In genomic region chr2:240564191-240564570, GRCh38 we compare ENCODE assay signal across 9 cellular contexts. TPM values are rescaled to one million over a fixed set of nuclear protein-coding genes. Genes with fewer than 3 reads are reported as not detected.
DNase-seq lines count a peak whose midpoint lies in the region; ATAC-seq and TF ChIP-seq lines count a peak whose summit lies in the region.
"Had no signal": no experiment of that assay in that cellular context is flagged by ENCODE, and none has a peak within 500 bp of the region (broad histone marks: within the 10 kb centered on the region; RNA-seq: fewer than 3 reads in every experiment).

No MANE protein-coding gene starts in this region.

- no peak for DNase-seq in CD4-positive, alpha-beta T cell
- DNase-seq in neural progenitor cell (ENCODE audit: low spot score) (no peak), EL (no peak)

- intact Hi-C loops in CD4-positive, alpha-beta T cell (cut with DNase I, micrococcal nuclease), result loop anchor here (5.0 to 10.0 kb wide), 7 partner anchors 49 to 1321 kb away; partner anchors contain the start of genes COPS9 (in 1 of the 2), GPC1 (in 1 of the 2), HDAC4 (in 1 of the 2) and HDLBP (in 1 of the 2)

- H3K4me3 Mint-ChIP-seq in CD4-positive, alpha-beta T cell, result peak overlapping the region; percentile 96
- H3K4me3 Mint-ChIP-seq in brain (peak overlapping the region in 2 of 5 experiments; percentile 48 to 59), neural progenitor cell (peak overlapping the region; percentile 66)

- CTCF ChIA-PET in CD4-positive, alpha-beta T cell (lab: Charles Lee), result interaction anchor here (2.6 to 6.0 kb wide), 4 partner anchors 16 to 58 kb away, joined by 9 to 40 read pairs (median 32); partner anchors contain the start of gene CAPN10

- peak overlapping the region; percentile 98 for H3K27ac Mint-ChIP-seq in CD4-positive, alpha-beta T cell
- peak overlapping the region in 3 of 5 experiments; percentile 46 to 81 (median 79) for H3K27ac Mint-ChIP-seq in brain
- H3K27ac Mint-ChIP-seq in neural progenitor cell, result peak overlapping the region; percentile 90

- H3K27me3 ChIP-seq in CD4-positive, alpha-beta T cell (ENCODE audit: control insufficient read depth, insufficient read depth, low read length), result no peaks in the 10 kb centered on the region
- no peaks in the 10 kb centered on the region for H3K27me3 ChIP-seq in Loucy (ENCODE audit: insufficient read depth, low read length, poor library complexity, severe bottlenecking)
- peaks cover 36% of the 10 kb centered on the region for H3K27me3 ChIP-seq in neural progenitor cell

- H4K20me1 ChIP-seq in Loucy (ENCODE audit: insufficient read depth, low read length, poor library complexity, severe bottlenecking), result peaks cover 11% of the 10 kb centered on the region
- H4K20me1 ChIP-seq in neural progenitor cell (ENCODE audit: low read depth), result peaks cover 15% of the 10 kb centered on the region

- POLR2A ChIA-PET in CD4-positive, alpha-beta T cell (lab: Charles Lee), result interaction anchor here (1.4 to 7.3 kb wide), 3 partner anchors 16 to 58 kb away, joined by 5 to 224 read pairs (median 51); partner anchors contain the start of gene CAPN10

- no peaks in the 10 kb centered on the region for H3F3A ChIP-seq in Loucy (ENCODE audit: low read depth)
- peaks cover 22% of the 10 kb centered on the region for H3F3A ChIP-seq in neural progenitor cell (ENCODE audit: low read depth)

- peaks cover 78% of the 10 kb centered on the region for H3K4me1 Mint-ChIP-seq in CD4-positive, alpha-beta T cell (ENCODE audit: low read depth)
- H3K4me1 Mint-ChIP-seq in brain, result peaks cover 63% of the 10 kb centered on the region
- H3K4me1 Mint-ChIP-seq in neural progenitor cell, result peaks cover 26% of the 10 kb centered on the region

- H3K27me3 Mint-ChIP-seq in CD4-positive, alpha-beta T cell, result no peaks in the 10 kb centered on the region
- H3K27me3 Mint-ChIP-seq in brain (peaks cover 3% of the 10 kb centered on the region), neural progenitor cell (ENCODE audit: insufficient read depth, low read depth) (peaks cover 12% of the 10 kb centered on the region)

- H3K27ac ChIP-seq in CD4-positive, alpha-beta T cell (ENCODE audit: low read depth, low read length), result peak overlapping the region; percentile 97
- no peak overlapping the region for H3K27ac ChIP-seq in neural progenitor cell

- H3K9me3 Mint-ChIP-seq in CD4-positive, alpha-beta T cell, result no peaks in the 10 kb centered on the region
- no peaks in the 10 kb centered on the region for H3K9me3 Mint-ChIP-seq in brain
- H3K9me3 Mint-ChIP-seq in neural progenitor cell, result no peaks in the 10 kb centered on the region
- H3K9me3 Mint-ChIP-seq: activated naive CD4-positive, alpha-beta T cell treated with anti-CD3 and anti-CD28 coated beads, Interleukin-2, amount 50 U/mL, for 72 hours had no signal

- H3K79me2 ChIP-seq in Loucy (ENCODE audit: insufficient read depth, low read length) (peaks cover 57% of the 10 kb centered on the region), neural progenitor cell (ENCODE audit: low read depth) (peaks cover 6% of the 10 kb centered on the region)

- H3K4me3 ChIP-seq in Loucy (ENCODE audit: low read length, poor library complexity, severe bottlenecking), result no peak overlapping the region
- no peak overlapping the region for H3K4me3 ChIP-seq in neural progenitor cell

- H2AFZ ChIP-seq in Loucy (ENCODE audit: low read length) (no peak overlapping the region), neural progenitor cell (replicated peaks) (no peak overlapping the region)

- peak overlapping the region; percentile 85 for H3K9ac ChIP-seq in Loucy (ENCODE audit: low read depth, low read length, poor library complexity, severe bottlenecking)
- no peak overlapping the region for H3K9ac ChIP-seq in neural progenitor cell

- no peak for ATAC-seq in CD4-positive, alpha-beta T cell (ENCODE audit: poor library complexity)
- ATAC-seq in GM18861 (IDR thresholded peaks at IDR 0.05; ENCODE audit: unreplicated experiment) (no peak), HG03139 (IDR thresholded peaks at IDR 0.05; ENCODE audit: unreplicated experiment) (no peak), HG02852 (IDR thresholded peaks at IDR 0.05; ENCODE audit: unreplicated experiment) (no peak)

- no peaks in the 10 kb centered on the region for H3K9me2 ChIP-seq in Loucy (replicated peaks; ENCODE audit: low read depth, low read length)

- H3K36me3 ChIP-seq in Loucy (ENCODE audit: insufficient read depth, low read length) (peaks cover 4% of the 10 kb centered on the region; the same call in 1 of the 2 replicates), neural progenitor cell (no peaks in the 10 kb centered on the region)

- peak overlapping the region; percentile 96 for H3K4me2 ChIP-seq in Loucy (ENCODE audit: low read depth, low read length, poor library complexity, severe bottlenecking)
- H3K4me2 ChIP-seq in neural progenitor cell, result no peak overlapping the region

- TF ChIP-seq CTCF in CD4-positive, alpha-beta T cell (IDR thresholded peaks at IDR 0.05), result no peak
- no peak for TF ChIP-seq CTCF in Loucy (conservative IDR thresholded peaks at IDR 0.05; ENCODE audit: low read length)
- TF ChIP-seq CTCF in brain (conservative IDR thresholded peaks at IDR 0.05), result no peak
- no peak for TF ChIP-seq CTCF in neural progenitor cell (IDR thresholded peaks at IDR 0.05)

- H3K36me3 Mint-ChIP-seq in CD4-positive, alpha-beta T cell (ENCODE audit: low read depth), result peaks cover 62% of the 10 kb centered on the region
- H3K36me3 Mint-ChIP-seq in brain (no peaks in the 10 kb centered on the region), neural progenitor cell (no peaks in the 10 kb centered on the region)

- no peaks in the 10 kb centered on the region for H3K9me3 ChIP-seq in CD4-positive, alpha-beta T cell (ENCODE audit: control insufficient read depth, low read length)
- no peaks in the 10 kb centered on the region for H3K9me3 ChIP-seq in Loucy (ENCODE audit: insufficient read depth, low read depth, low read length)
- H3K9me3 ChIP-seq in neural progenitor cell (ENCODE audit: low read depth), result no peaks in the 10 kb centered on the region

- H3K4me1 ChIP-seq in Loucy (ENCODE audit: insufficient read depth, low read length, poor library complexity, severe bottlenecking) (peaks cover 56% of the 10 kb centered on the region), neural progenitor cell (peaks cover 11% of the 10 kb centered on the region)

RNA-seq across cellular contexts. Expression of gene DUSP28, which starts 4.0 kb away (rescaled TPM):
- 10 to 100 TPM; 18.3 to 18.9 TPM for total RNA-seq in CD4-positive, alpha-beta T cell
- polyA plus RNA-seq in brain (ENCODE audit: insufficient read depth, low read depth, low replicate concordance), result 6.3 TPM
- 5.1 and 8.9 TPM in 2 replicates for total RNA-seq in neural progenitor cell (ENCODE audit: low replicate concordance)

RNA-seq across cellular contexts. Expression of gene RNPEPL1, which starts 4.1 kb away (rescaled TPM):
- total RNA-seq in CD4-positive, alpha-beta T cell, result 10 to 100 TPM; 73.0 to 78.8 TPM
- polyA plus RNA-seq in brain (ENCODE audit: insufficient read depth, low read depth, low replicate concordance), result 48.5 TPM
- total RNA-seq in neural progenitor cell (ENCODE audit: low replicate concordance), result 2.7 and 7.5 TPM in 2 replicates

RNA-seq across cellular contexts. Expression of gene ANKMY1, which starts 6.4 kb away (rescaled TPM):
- total RNA-seq in CD4-positive, alpha-beta T cell, result 10 to 100 TPM; 25.7 to 26.2 TPM
- 7.0 TPM for polyA plus RNA-seq in brain (ENCODE audit: insufficient read depth, low read depth, low replicate concordance)
- total RNA-seq in neural progenitor cell (ENCODE audit: low replicate concordance), result 4.2 and 6.9 TPM in 2 replicates

RNA-seq across cellular contexts. Expression of gene CAPN10, which starts 22.4 kb away (rescaled TPM):
- 10 to 100 TPM; 40.6 to 42.1 TPM for total RNA-seq in CD4-positive, alpha-beta T cell
- 15.8 TPM for polyA plus RNA-seq in brain (ENCODE audit: insufficient read depth, low read depth, low replicate concordance)
- 16.1 and 62.9 TPM in 2 replicates for total RNA-seq in neural progenitor cell (ENCODE audit: low replicate concordance)
